ENCODE assay signal across 9 cellular contexts in the genomic region with DNA sequence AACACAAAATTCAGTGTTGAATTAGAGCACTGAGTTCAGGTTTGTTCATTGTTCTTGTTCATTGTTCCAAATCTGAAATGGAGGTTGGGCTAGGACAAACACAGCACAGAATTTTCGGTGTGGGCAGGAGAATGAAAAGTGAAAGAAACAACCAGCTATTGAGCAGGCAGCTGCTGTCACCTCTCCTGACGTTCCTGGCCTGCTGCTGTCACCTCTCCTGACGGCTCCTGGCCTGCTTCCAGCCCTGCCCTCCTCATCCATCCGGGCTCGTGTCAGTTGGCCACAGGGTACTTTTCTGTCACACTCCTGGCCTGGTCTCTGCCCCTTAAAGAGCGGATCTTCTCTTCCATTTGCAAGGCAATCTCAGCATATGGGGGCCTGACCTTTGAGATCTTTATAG. TPM values are rescaled to one million over a fixed set of nuclear protein-coding genes. Genes with fewer than 3 reads are reported as not detected.
DNase-seq lines count a peak whose midpoint lies in the region; ATAC-seq, FAIRE-seq and TF ChIP-seq lines count a peak whose summit lies in the region.
"Had no signal": no experiment of that assay in that cellular context is flagged by ENCODE, and none has a peak within 500 bp of the region (broad histone marks: within the 10 kb centered on the region; RNA-seq: fewer than 3 reads in every experiment).

No MANE protein-coding gene starts in this region.

- H3K4me3 ChIP-seq in right cardiac atrium (ENCODE audit: low read length): no peak overlapping the region
- H3K4me3 ChIP-seq: skin epidermis had no signal

- TF ChIP-seq POLR2A in GM12891 (IDR thresholded peaks at IDR 0.05; ENCODE audit: low read depth, low read length): no peak

- WGBS in right cardiac atrium: 27% methylated on average over 6 of the region's 6 CpGs

- peak; percentile 67 to 71 for ATAC-seq in right cardiac atrium

- FAIRE-seq in GM12891 (lab: Jason Lieb, UNC): peak; percentile 69
- FAIRE-seq: H54 had no signal

- DNase-seq in COLO668 (lab: John Stamatoyannopoulos, UW; ENCODE audit: unreplicated experiment) (peak; percentile 54), GM12891 (ENCODE audit: insufficient read length, low spot score) (peak; percentile 23), NCI-H524 (lab: John Stamatoyannopoulos, UW) (peak; percentile 33 to 65), right cardiac atrium (peak; percentile 53 to 85 (median 76)), CD1c-positive myeloid dendritic cell (ENCODE audit: extremely low spot score) (no peak), HT-29 (ENCODE audit: low spot score) (no peak)
- DNase-seq in stimulated activated CD8-positive, alpha-beta memory T cell treated with anti-CD3 and anti-CD28 coated beads, Interleukin-4, amount 100 ng/mL, for 48 hours: no peak

- H3K27ac ChIP-seq in right cardiac atrium (ENCODE audit: low read length): peak overlapping the region; percentile 30
- H3K27ac ChIP-seq: skin epidermis had no signal

- no peaks in the 10 kb centered on the region for H3K4me1 ChIP-seq in right cardiac atrium (ENCODE audit: control insufficient read depth, insufficient read depth, low read length)

- no peaks in the 10 kb centered on the region for H3K27me3 ChIP-seq in right cardiac atrium (ENCODE audit: control insufficient read depth, insufficient read depth)

- H3K9me3 ChIP-seq in right cardiac atrium (ENCODE audit: control insufficient read depth, low read length): no peaks in the 10 kb centered on the region

- intact Hi-C loops in right cardiac atrium (cut with DNase I): loop anchor here in 1 of 4 donors (10.0 kb wide), 1 partner anchor 513 kb away; no protein-coding TSS in a partner anchor

TF ChIP-seq in GM12891, 5 proteins besides CTCF, POLR2A, EP300 and RAD21:
- TF ChIP-seq PAX5 (IDR thresholded peaks at IDR 0.05; ENCODE audit: insufficient read depth, low read length, severe bottlenecking) (no peak), SPI1 (IDR thresholded peaks at IDR 0.05; ENCODE audit: low read depth, low read length) (no peak), TAF1 (IDR thresholded peaks at IDR 0.05; ENCODE audit: low read depth, low read length) (no peak), POU2F2 (IDR thresholded peaks at IDR 0.05; ENCODE audit: low read depth, low read length) (no peak), POLR2AphosphoS5 (IDR thresholded peaks at IDR 0.05; ENCODE audit: low read depth, low read length) (no peak)

RNA-seq across cellular contexts. Expression of a gene that starts 45.2 kb away (rescaled TPM):
- not detected for polyA plus RNA-seq in GM12891 (2012; ENCODE audit: low read depth, missing spikeins)
- 1,000 to 10,000 TPM in 1 of 4 donors, 100 to 1,000 TPM in 3; 816 to 1,016 (median 864) TPM for total RNA-seq in right cardiac atrium
- polyA plus RNA-seq in right cardiac atrium: 1,778 TPM
- 0.44 TPM in 1 of 2 replicates, not detected in the other for total RNA-seq in HT-29 (2014; rRNA removed; shearing (Covaris generic))

Comparison
In these comparisons a context has a peak if more than half of its experiments do, and no peak if none do; other contexts are left out.
1. DNase-seq: peak in COLO668 (single experiment), GM12891 (single experiment), NCI-H524 (2 of 2) and right cardiac atrium (3 of 3); none in CD1c-positive myeloid dendritic cell (single experiment), stimulated activated CD8-positive, alpha-beta memory T cell treated with anti-CD3 and anti-CD28 coated beads, Interleukin-4, amount 100 ng/mL, for 48 hours (single experiment) and HT-29 (single experiment).
2. RNA of a gene that starts 45.2 kb away (total RNA-seq): 816 to 1,016 TPM in right cardiac atrium; 0.44 TPM in HT-29; every median in the first group is over 100 times any median in the second.